ENCODE assay signal across 31 cellular contexts in genomic region chr17:1126801-1127550, GRCh38. TPM values are rescaled to one million over a fixed set of nuclear protein-coding genes. Genes with fewer than 3 reads are reported as not detected.
DNase-seq lines count a peak whose midpoint lies in the region; ATAC-seq, FAIRE-seq and TF ChIP-seq lines count a peak whose summit lies in the region.
"Had no signal": no experiment of that assay in that cellular context is flagged by ENCODE, and none has a peak within 500 bp of the region (broad histone marks: within the 10 kb centered on the region; RNA-seq: fewer than 3 reads in every experiment).

No MANE protein-coding gene starts in this region.

- no peak overlapping the region for H3K56ac ChIP-seq in H1 (replicated peaks; ENCODE audit: insufficient read length, low read depth, low read length)

- H2BK5ac ChIP-seq in H1 (ENCODE audit: low read depth, low read length), result peak overlapping the region; percentile 24; the same call in 1 of the 2 replicates

- no peak overlapping the region for H4K91ac ChIP-seq in H1 (replicated peaks; ENCODE audit: insufficient read length, low read length)

- TF ChIP-seq CTCF in heart left ventricle (IDR thresholded peaks at IDR 0.05) (no peak), H1 (IDR thresholded peaks at IDR 0.05; ENCODE audit: control extremely low read depth in 1 of 3, insufficient read depth in 1 of 3, low read depth in 1 of 3, low read length in 3 of 3) (no peak), type B pancreatic cell (conservative IDR thresholded peaks at IDR 0.05) (no peak), omental fat pad (IDR thresholded peaks at IDR 0.05) (no peak)

- intact Hi-C loops in heart left ventricle (cut with DNase I), result loop anchor here in 2 of 10 donors (10.0 kb wide), 2 partner anchors 198 to 208 kb away; no protein-coding TSS in a partner anchor
- intact Hi-C loops in right cardiac atrium (cut with DNase I), result loop anchor here in 1 of 4 donors (10.0 kb wide), 1 partner anchor 58 kb away; no protein-coding TSS in a partner anchor

- H3K23me2 ChIP-seq in H1 (ENCODE audit: low read depth, low read length), result no peaks in the 10 kb centered on the region

- H3K27ac Mint-ChIP-seq in stimulated activated naive B cell treated with anti-CD40 and anti-IgM and Interleukin-4, amounts not matched to agents 10 μg/mL and 1 μg/mL and 100 μg/mL, for 72 hours, result peak overlapping the region; percentile 71
- no peak overlapping the region for H3K27ac Mint-ChIP-seq in type B pancreatic cell
- H3K27ac Mint-ChIP-seq: activated CD8-positive, alpha-beta T cell treated with anti-CD3 and anti-CD28 coated beads, Interleukin-2, amount 10 ng/mL, durations not matched to agents 7 days and 5 days; activated naive CD4-positive, alpha-beta T cell treated with anti-CD3 and anti-CD28 coated beads, Interleukin-2, amount 50 U/mL, for 72 hours; activated T-helper 2 cell treated with anti-CD3 and anti-CD28 coated beads, Interferon-gamma antibody, Interleukin-2, Interleukin-4, amounts not matched to agents 10 μg/mL and 5 μg/mL and 100 μg/mL, durations not matched to agents 14 hours and 24 hours and 36 hours; CD8-positive, alpha-beta memory T cell; nephron; T-helper 2 cell treated with Interferon-gamma antibody and Interleukin-4, amounts not matched to agents 5 μg/mL and 100 μg/mL, for 36 hours had no signal

- no peak overlapping the region for H2BK20ac ChIP-seq in H1 (ENCODE audit: low read length)

- no peak overlapping the region for H3K4me2 ChIP-seq in H1 (ENCODE audit: insufficient read depth in 1 of 2, low read depth in 2 of 2, low read length in 2 of 2)
- H3K4me2 ChIP-seq: hepatocyte had no signal

- no peak overlapping the region for H3K4me3 Mint-ChIP-seq in stimulated activated naive B cell treated with anti-CD40 and anti-IgM and Interleukin-4, amounts not matched to agents 10 μg/mL and 1 μg/mL and 100 μg/mL, for 72 hours
- H3K4me3 Mint-ChIP-seq in type B pancreatic cell, result no peak overlapping the region
- H3K4me3 Mint-ChIP-seq: activated CD8-positive, alpha-beta T cell treated with anti-CD3 and anti-CD28 coated beads, Interleukin-2, amount 10 ng/mL, durations not matched to agents 7 days and 5 days; CD8-positive, alpha-beta memory T cell; nephron; T-helper 2 cell treated with Interferon-gamma antibody and Interleukin-4, amounts not matched to agents 5 μg/mL and 100 μg/mL, for 36 hours had no signal

- H2BK120ac ChIP-seq in H1 (replicated peaks; ENCODE audit: low read depth, low read length), result no peak overlapping the region

- H3K4me3 ChIP-seq in heart left ventricle (no peak overlapping the region), right cardiac atrium (ENCODE audit: low read length) (no peak overlapping the region), H1 (ENCODE audit: extremely low read depth in 1 of 4, insufficient read depth in 2 of 4, low read depth in 3 of 4, low read length in 4 of 4) (no peak overlapping the region), small intestine (ENCODE audit: low read depth in 1 of 2, low read length in 2 of 2) (no peak overlapping the region)
- H3K4me3 ChIP-seq: gastroesophageal sphincter, hepatocyte, lung, transverse colon had no signal

- CTCF ChIA-PET in H1 (lab: Charles Lee; ENCODE audit: partially characterized antibody), result interaction anchor here (0.5 to 8.5 kb wide), 5 partner anchors 10 to 55 kb away, joined by 3 to 178 read pairs (median 4); no protein-coding TSS in a partner anchor

- 0 out of 2 replicates have a peak, but pooled peaks cover 2% of the 10 kb centered on the region for H3K79me1 ChIP-seq in H1 (ENCODE audit: low read depth, low read length)

- no peak overlapping the region; the same call in 1 of the 2 replicates for H3K18ac ChIP-seq in H1 (ENCODE audit: extremely low read depth, low read length)

- H3K36me3 Mint-ChIP-seq in stimulated activated naive B cell treated with anti-CD40 and anti-IgM and Interleukin-4, amounts not matched to agents 10 μg/mL and 1 μg/mL and 100 μg/mL, for 72 hours, result peaks cover 24 to 37% of the 10 kb centered on the region in 2 donors
- peaks cover 5% of the 10 kb centered on the region for H3K36me3 Mint-ChIP-seq in type B pancreatic cell
- H3K36me3 Mint-ChIP-seq: activated naive CD4-positive, alpha-beta T cell treated with anti-CD3 and anti-CD28 coated beads, Interleukin-2, amount 50 U/mL, for 72 hours had no signal

- DNase-seq in heart left ventricle, result peak in 3 of 5 donors; percentile 23 to 64 (median 30)
- no peak for DNase-seq in right cardiac atrium
- DNase-seq in NCI-H69 (lab: John Stamatoyannopoulos, UW), result peak; percentile 35
- DNase-seq in H1 (ENCODE audit: low read depth in 1 of 2, low spot score in 2 of 2), result no peak
- DNase-seq in stimulated activated naive B cell treated with anti-CD40 and anti-IgM and Interleukin-4, amounts not matched to agents 10 μg/mL and 1 μg/mL and 100 μg/mL, for 72 hours, result no peak
- no peak for DNase-seq in small intestine
- DNase-seq in type B pancreatic cell (ENCODE audit: extremely low spot score, unreplicated experiment), result no peak
- no peak for DNase-seq in omental fat pad (ENCODE audit: low spot score)
- DNase-seq: activated CD4-positive, alpha-beta T cell treated with anti-CD3 and anti-CD28 coated beads for 4 hours; activated CD8-positive, alpha-beta T cell treated with anti-CD3 and anti-CD28 coated beads, Interleukin-2, amount 10 ng/mL, durations not matched to agents 7 days and 5 days; CD8-positive, alpha-beta memory T cell; effector CD8-positive, alpha-beta T cell; KBM-7; left cardiac atrium; NCI-H1436 treated with DMSO at 0.1 percent for 48 hours; NCI-H524 treated with DMSO at 0.1 percent for 48 hours; SIG-M5; stimulated activated CD4-positive, alpha-beta T cell treated with anti-CD3 and anti-CD28 coated beads, Interleukin-12 subunit alpha, Interleukin-12 subunit beta, amount 100 ng/mL, for 4 hours; stimulated activated CD4-positive, alpha-beta T cell treated with anti-CD3 and anti-CD28 coated beads, Interleukin-2, amount 100 ng/mL, for 48 hours; transverse colon had no signal

- no peak for TF ChIP-seq EP300 in H1 (IDR thresholded peaks at IDR 0.05; ENCODE audit: borderline replicate concordance in 1 of 2, low read depth in 2 of 2, low read length in 2 of 2)

- H3K27ac ChIP-seq in heart left ventricle (no peak overlapping the region), right cardiac atrium (ENCODE audit: low read length) (no peak overlapping the region), H1 (ENCODE audit: low read depth, low read length) (no peak overlapping the region), small intestine (ENCODE audit: low read depth in 1 of 2, low read length in 1 of 2) (no peak overlapping the region)
- H3K27ac ChIP-seq: breast epithelium, gastroesophageal sphincter, hepatocyte, parathyroid adenoma, transverse colon had no signal

- no peak overlapping the region for H2BK12ac ChIP-seq in H1 (ENCODE audit: low read depth, low read length)

- H3K27me3 Mint-ChIP-seq in stimulated activated naive B cell treated with anti-CD40 and anti-IgM and Interleukin-4, amounts not matched to agents 10 μg/mL and 1 μg/mL and 100 μg/mL, for 72 hours, result no peaks in the 10 kb centered on the region
- peaks cover 2% of the 10 kb centered on the region for H3K27me3 Mint-ChIP-seq in type B pancreatic cell
- H3K27me3 Mint-ChIP-seq: CD8-positive, alpha-beta memory T cell had no signal

- no peaks in the 10 kb centered on the region for H3K79me2 ChIP-seq in H1 (ENCODE audit: control insufficient read depth in 1 of 2, insufficient read depth in 2 of 2, low read length in 2 of 2)
- H3K79me2 ChIP-seq: hepatocyte, parathyroid adenoma had no signal

- H3K4me1 Mint-ChIP-seq in stimulated activated naive B cell treated with anti-CD40 and anti-IgM and Interleukin-4, amounts not matched to agents 10 μg/mL and 1 μg/mL and 100 μg/mL, for 72 hours, result peaks cover 18 to 21% of the 10 kb centered on the region in 2 donors
- H3K4me1 Mint-ChIP-seq in type B pancreatic cell (ENCODE audit: unreplicated experiment), result peaks cover 9% of the 10 kb centered on the region

- H3K36me3 ChIP-seq in heart left ventricle (peaks cover 0 to 13% (median 0%) of the 10 kb centered on the region in 9 donors), H1 (ENCODE audit: control insufficient read depth in 2 of 4, insufficient read depth in 4 of 4, low read length in 3 of 4) (no peaks in the 10 kb centered on the region), small intestine (ENCODE audit: control insufficient read depth in 2 of 2, insufficient read depth in 2 of 2, low read length in 2 of 2) (no peaks in the 10 kb centered on the region)
- H3K36me3 ChIP-seq: breast epithelium, transverse colon had no signal

- ATAC-seq in heart left ventricle, result peak in 1 of 4 donors; percentile 8
- no peak for ATAC-seq in right cardiac atrium
- ATAC-seq in stimulated activated naive B cell treated with anti-CD40 and anti-IgM and Interleukin-4, amounts not matched to agents 10 μg/mL and 1 μg/mL and 100 μg/mL, for 72 hours (replicated peaks), result no peak
- ATAC-seq in omental fat pad (ENCODE audit: low FRiP score), result no peak
- ATAC-seq: activated CD8-positive, alpha-beta T cell treated with anti-CD3 and anti-CD28 coated beads, Interleukin-2, amount 10 ng/mL, durations not matched to agents 7 days and 5 days; activated naive CD4-positive, alpha-beta T cell treated with anti-CD3 and anti-CD28 coated beads, Interleukin-2, amount 50 U/mL, for 72 hours; gastroesophageal sphincter; left cardiac atrium had no signal

- no peak overlapping the region for H3K23ac ChIP-seq in H1 (ENCODE audit: insufficient read length)

- no peak overlapping the region for H3K14ac ChIP-seq in H1 (ENCODE audit: insufficient read length)

- 70 to 80% (median 75%) methylated on average over 19 to 24 of the region's 24 CpGs for WGBS in heart left ventricle, 4 donors
- 69% methylated on average over 24 of the region's 24 CpGs for WGBS in right cardiac atrium
- 90% methylated on average over 24 of the region's 24 CpGs; no CpG with 5 or more reads in 1 of the 2 experiments for WGBS in H1 (ENCODE audit: extremely low coverage in 1 of 2, insufficient coverage in 1 of 2, insufficient read length in 1 of 2, insufficient replicate concordance in 2 of 2, low coverage in 1 of 2, low lambda C conversion rate in 2 of 2, missing lambda C conversion rate in 1 of 2), 2 experiments
- WGBS in small intestine, 3 donors, result 80 to 82% (median 81%) methylated on average over 24 of the region's 24 CpGs

- no peak overlapping the region for H4K5ac ChIP-seq in H1 (ENCODE audit: insufficient read length, low read depth, low read length)

- TF ChIP-seq POLR2A in heart left ventricle (IDR thresholded peaks at IDR 0.05) (no peak), H1 (IDR thresholded peaks at IDR 0.05; ENCODE audit: control extremely low read depth in 1 of 2, low read depth in 2 of 2, low read length in 2 of 2) (no peak)

- peaks cover 0 to 3% of the 10 kb centered on the region in 2 donors for H3K9me3 Mint-ChIP-seq in stimulated activated naive B cell treated with anti-CD40 and anti-IgM and Interleukin-4, amounts not matched to agents 10 μg/mL and 1 μg/mL and 100 μg/mL, for 72 hours
- H3K9me3 Mint-ChIP-seq in type B pancreatic cell, result no peaks in the 10 kb centered on the region
- H3K9me3 Mint-ChIP-seq: activated T-helper 2 cell treated with anti-CD3 and anti-CD28 coated beads, Interferon-gamma antibody, Interleukin-2, Interleukin-4, amounts not matched to agents 10 μg/mL and 5 μg/mL and 100 μg/mL, durations not matched to agents 14 hours and 24 hours and 36 hours; CD8-positive, alpha-beta memory T cell; nephron; T-helper 2 cell treated with Interferon-gamma antibody and Interleukin-4, amounts not matched to agents 5 μg/mL and 100 μg/mL, for 36 hours had no signal

- H3K9me3 ChIP-seq in heart left ventricle (peaks cover 0 to 3% (median 0%) of the 10 kb centered on the region in 12 donors), right cardiac atrium (ENCODE audit: control insufficient read depth, low read length) (no peaks in the 10 kb centered on the region), H1 (ENCODE audit: insufficient read depth in 2 of 2, low read depth in 1 of 2, low read length in 1 of 2) (no peaks in the 10 kb centered on the region; a peak in 1 of 4 replicates), small intestine (ENCODE audit: control insufficient read depth, low read depth) (no peaks in the 10 kb centered on the region)
- H3K9me3 ChIP-seq: breast epithelium, gastroesophageal sphincter, transverse colon had no signal

- H3K4me1 ChIP-seq in heart left ventricle (peaks cover 0 to 33% (median 16%) of the 10 kb centered on the region in 12 donors), right cardiac atrium (ENCODE audit: control insufficient read depth, insufficient read depth, low read length) (peaks cover 5% of the 10 kb centered on the region), H1 (replicated peaks in 1 of 4; ENCODE audit: control insufficient read depth in 3 of 4, insufficient read depth in 4 of 4, low read length in 3 of 4) (peaks cover 0 to 7% (median 4%) of the 10 kb centered on the region in 4 experiments; a peak in 5 of 7 replicates), small intestine (ENCODE audit: control insufficient read depth in 2 of 2, insufficient read depth in 1 of 2, low read depth in 1 of 2, low read length in 1 of 2) (peaks cover 0 to 5% of the 10 kb centered on the region in 2 donors)
- H3K4me1 ChIP-seq: parathyroid adenoma had no signal

- no peak for FAIRE-seq in H1 (lab: Jason Lieb, UNC)
- no peak for FAIRE-seq in small intestine (lab: Jason Lieb, UNC)
- FAIRE-seq: colon, H54 had no signal

- no peak overlapping the region for H2AFZ ChIP-seq in H1 (ENCODE audit: low read length)
- H2AFZ ChIP-seq: hepatocyte, parathyroid adenoma had no signal

- POLR2A ChIA-PET in H1 (lab: Charles Lee; ENCODE audit: partially characterized antibody), result interaction anchor here (1.1 kb wide), 1 partner anchor 12 kb away, joined by 3 read pairs; no protein-coding TSS in a partner anchor

- peaks cover 3 to 4% of the 10 kb centered on the region in 2 experiments for H4K20me1 ChIP-seq in H1 (replicated peaks in 1 of 2; ENCODE audit: control insufficient read depth in 1 of 2, insufficient read depth in 2 of 2, low read length in 2 of 2)

- 0 out of 2 replicates have a peak overlapping the region, but pooled peaks have one; percentile 39 for H2AK5ac ChIP-seq in H1 (ENCODE audit: low read depth, low read length)

- no peak for TF ChIP-seq RAD21 in H1 (IDR thresholded peaks at IDR 0.05 in 1 of 2, conservative IDR thresholded peaks at IDR 0.05 in 1 of 2; ENCODE audit: low read depth in 2 of 2, low read length in 2 of 2)

- no peaks in the 10 kb centered on the region for H3K27me3 ChIP-seq in heart left ventricle
- H3K27me3 ChIP-seq in right cardiac atrium (ENCODE audit: control insufficient read depth, insufficient read depth), result no peaks in the 10 kb centered on the region
- peaks cover 0 to 2% (median 0%) of the 10 kb centered on the region in 4 experiments; a peak in 1 of 7 replicates for H3K27me3 ChIP-seq in H1 (replicated peaks in 1 of 4; ENCODE audit: control insufficient read depth in 3 of 4, extremely low read depth in 1 of 4, insufficient read depth in 3 of 4, low read length in 3 of 4)
- H3K27me3 ChIP-seq in small intestine (ENCODE audit: control insufficient read depth in 2 of 2, insufficient read depth in 2 of 2, low read length in 2 of 2), result no peaks in the 10 kb centered on the region
- H3K27me3 ChIP-seq: breast epithelium, gastroesophageal sphincter, hepatocyte, transverse colon had no signal

- no peak overlapping the region for H3K9ac ChIP-seq in H1 (replicated peaks in 1 of 4; ENCODE audit: extremely low read depth in 1 of 4, low read depth in 3 of 4, low read length in 3 of 4)
- H3K9ac ChIP-seq: parathyroid adenoma had no signal

- H2BK15ac ChIP-seq in H1 (ENCODE audit: low read length), result no peak overlapping the region

- H3K4ac ChIP-seq in H1 (replicated peaks; ENCODE audit: insufficient read length, low read depth, low read length), result no peak overlapping the region

- no peak overlapping the region for H4K8ac ChIP-seq in H1 (ENCODE audit: extremely low read depth, insufficient read depth, low read length)

RNA-seq across cellular contexts. Expression of gene ABR, which starts 52.8 kb away (rescaled TPM):
- total RNA-seq in heart left ventricle (100 to 1,000 TPM; 134 to 171 (median 156) TPM), right cardiac atrium (100 to 1,000 TPM; 130 to 164 (median 154) TPM), type B pancreatic cell (ENCODE audit: low replicate concordance) (50.7 and 63.6 TPM in 2 replicates), omental fat pad (10 to 100 TPM; 51.1 to 92.1 (median 75.8) TPM)
- polyA plus RNA-seq in heart left ventricle (10 to 100 TPM; 64.5 to 93.2 TPM), right cardiac atrium (77.4 TPM), H1 (2011; rRNA removed) (47.2 and 68.0 TPM in 2 replicates), small intestine (10 to 100 TPM; 69.8 to 89.2 (median 77.8) TPM)
- 41.4 and 44.8 TPM in 2 replicates for total RNA-seq in H1 (2021; fragmentation: NEBNext Ultra II Directional; extraction: Animal tissue kit (Norgen Biotek cat#: 25700))
- 42.5 TPM for polyA plus RNA-seq in H1 (2011; cell fraction: cytosol; rRNA removed)
- 102 TPM for polyA plus RNA-seq in H1 (2011; cell fraction: nucleus; rRNA removed)
- polyA plus RNA-seq in H1 (2012, experiment 1 of 2), result 25.2 to 40.6 TPM (median 35.7 TPM) in 4 replicates
- 13.2 TPM for polyA plus RNA-seq in H1 (2012, experiment 2 of 2)
- 21.3 TPM for polyA plus RNA-seq in H1 (2013, experiment 1 of 2)
- 20.9 TPM for polyA plus RNA-seq in H1 (2013, experiment 2 of 2)
- polyA minus RNA-seq in H1 (2011; rRNA and poly(A)+ RNA removed), result 25.8 and 37.2 TPM in 2 replicates
- polyA minus RNA-seq in H1 (2011; cell fraction: cytosol; rRNA and poly(A)+ RNA removed), result 27.9 TPM
- 34.7 TPM for polyA minus RNA-seq in H1 (2011; cell fraction: nucleus; rRNA and poly(A)+ RNA removed)

Comparison
In these comparisons a context has a peak if more than half of its experiments do, and no peak if none do; other contexts are left out.
1. DNase-seq: peak in heart left ventricle (3 of 5) and NCI-H69 (single experiment); none in right cardiac atrium (0 of 3), H1 (0 of 2), stimulated activated naive B cell treated with anti-CD40 and anti-IgM and Interleukin-4, amounts not matched to agents 10 μg/mL and 1 μg/mL and 100 μg/mL, for 72 hours (single experiment), small intestine (single experiment), type B pancreatic cell (single experiment) and omental fat pad (single experiment).